ENCODE assay signal across 25 cellular contexts in the genomic region with DNA sequence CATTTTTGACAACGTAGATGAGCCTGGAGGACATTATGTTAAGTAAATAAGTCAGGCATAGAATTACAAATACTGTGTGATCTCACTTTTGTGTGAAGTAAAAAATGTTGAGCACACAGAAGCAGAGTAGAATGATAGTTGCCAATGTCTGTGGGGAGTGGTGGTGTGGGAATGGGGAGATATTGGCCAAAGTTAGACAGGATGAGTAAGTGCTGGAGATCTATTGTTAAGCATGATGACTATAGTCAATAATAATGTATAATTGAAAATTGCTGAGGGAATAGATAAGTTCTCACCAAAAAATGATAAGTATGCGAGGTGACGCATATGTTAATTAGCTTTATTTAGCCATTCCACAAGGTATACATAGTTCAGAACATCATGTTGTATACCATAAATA.
DNase-seq lines count a peak whose midpoint lies in the region; FAIRE-seq and TF ChIP-seq lines count a peak whose summit lies in the region.
"Had no signal": no experiment of that assay in that cellular context is flagged by ENCODE, and none has a peak within 500 bp of the region (broad histone marks: within the 10 kb centered on the region; RNA-seq: fewer than 3 reads in every experiment).

No MANE protein-coding gene starts in this region.

- no peaks in the 10 kb centered on the region for H3K27me3 ChIP-seq in GM23248 (replicated peaks; ENCODE audit: insufficient read depth)
- no peaks in the 10 kb centered on the region for H3K27me3 ChIP-seq in astrocyte (ENCODE audit: insufficient read depth, low read length)
- H3K27me3 ChIP-seq in left ventricle myocardium inferior (ENCODE audit: low read depth), result no peaks in the 10 kb centered on the region

- H3K4me3 ChIP-seq in GM23248 (peak overlapping the region; percentile 63), astrocyte (ENCODE audit: insufficient read depth, low read depth, low read length) (no peak overlapping the region), left ventricle myocardium inferior (peak overlapping the region; percentile 64)
- H3K4me3 ChIP-seq: lung had no signal

- peaks cover 45% of the 10 kb centered on the region for H3F3A ChIP-seq in GM23248 (ENCODE audit: insufficient read depth)

- H3K4me3 Mint-ChIP-seq in astrocyte (ENCODE audit: unreplicated experiment), result no peak overlapping the region
- H3K4me3 Mint-ChIP-seq: activated naive CD8-positive, alpha-beta T cell; CD4-positive, alpha-beta T cell; H9 had no signal

- peaks cover under 1% of the 10 kb centered on the region for H3K27me3 Mint-ChIP-seq in astrocyte (ENCODE audit: low read depth, unreplicated experiment)
- H3K27me3 Mint-ChIP-seq: brain had no signal

- H3K4me1 Mint-ChIP-seq in astrocyte (ENCODE audit: low read depth, unreplicated experiment), result peaks cover 16% of the 10 kb centered on the region

- H3K79me2 ChIP-seq in GM23248 (ENCODE audit: insufficient read depth) (peaks cover 23% of the 10 kb centered on the region), astrocyte (ENCODE audit: insufficient read depth, low read length) (peaks cover 8% of the 10 kb centered on the region)

- H3K36me3 Mint-ChIP-seq in astrocyte (ENCODE audit: low read depth, unreplicated experiment), result no peaks in the 10 kb centered on the region
- H3K36me3 Mint-ChIP-seq: activated naive CD8-positive, alpha-beta T cell; brain had no signal

- TF ChIP-seq CTCF in astrocyte (IDR thresholded peaks at IDR 0.05; ENCODE audit: insufficient read depth, low read depth, low read length) (no peak), left ventricle myocardium inferior (IDR thresholded peaks at IDR 0.05; ENCODE audit: borderline replicate concordance) (no peak)

- H3K9me3 Mint-ChIP-seq in astrocyte (ENCODE audit: unreplicated experiment), result no peaks in the 10 kb centered on the region
- H3K9me3 Mint-ChIP-seq: CD4-positive, alpha-beta T cell; H9 had no signal

- H3K36me3 ChIP-seq in GM23248 (ENCODE audit: low read depth), result no peaks in the 10 kb centered on the region
- no peaks in the 10 kb centered on the region for H3K36me3 ChIP-seq in astrocyte (ENCODE audit: insufficient read depth, low read length)
- no peaks in the 10 kb centered on the region for H3K36me3 ChIP-seq in left ventricle myocardium inferior

- DNase-seq in AG08395 (ENCODE audit: low spot score) (peak; percentile 45), GM23248 (peak; percentile 85), astrocyte (ENCODE audit: low read depth) (peak; percentile 92), left ventricle myocardium inferior (no peak), caudate nucleus (lab: John Stamatoyannopoulos, UW) (no peak), AML-193 (lab: John Stamatoyannopoulos, UW) (no peak), GOT3 (lab: John Stamatoyannopoulos, UW) (no peak), SKM-1 (lab: John Stamatoyannopoulos, UW; ENCODE audit: unreplicated experiment) (no peak)
- DNase-seq: activated CD4-positive, alpha-beta T cell treated with anti-CD3 and anti-CD28 coated beads for 48 hours; CD4-positive, alpha-beta T cell; DMS153; foreskin melanocyte; H9; hypothalamus; islet precursor cell; NCI-H1417; NCI-H2107; NK-92 treated with Interleukin-12 subunit alpha and Interleukin-12 subunit beta, amount 100 ng/mL, for 24 hours; occipital lobe had no signal

- intact Hi-C loops in left ventricle myocardium inferior (cut with micrococcal nuclease), result no loop called here

- peak overlapping the region; percentile 93 for H3K27ac ChIP-seq in GM23248
- H3K27ac ChIP-seq in astrocyte (ENCODE audit: low read depth, low read length), result peak overlapping the region; percentile 91
- peak overlapping the region; percentile 88 for H3K27ac ChIP-seq in left ventricle myocardium inferior (replicated peaks)
- no peak overlapping the region for H3K27ac ChIP-seq in caudate nucleus (ENCODE audit: low read depth, low read length)
- H3K27ac ChIP-seq: RWPE1 had no signal

- H2AFZ ChIP-seq in GM23248, result no peak overlapping the region
- no peak overlapping the region for H2AFZ ChIP-seq in astrocyte (ENCODE audit: low read depth, low read length)

- H3K27ac Mint-ChIP-seq in astrocyte (ENCODE audit: unreplicated experiment), result peak overlapping the region; percentile 16
- H3K27ac Mint-ChIP-seq: activated naive CD8-positive, alpha-beta T cell; CD4-positive, alpha-beta T cell; H9 had no signal

- H4K20me1 ChIP-seq in GM23248 (ENCODE audit: insufficient read depth) (no peaks in the 10 kb centered on the region), astrocyte (ENCODE audit: insufficient read depth, low read length) (no peaks in the 10 kb centered on the region)

- H3K9me3 ChIP-seq in GM23248 (ENCODE audit: low read depth) (no peaks in the 10 kb centered on the region), astrocyte (ENCODE audit: insufficient read depth, low read depth, low read length) (no peaks in the 10 kb centered on the region), left ventricle myocardium inferior (replicated peaks) (no peaks in the 10 kb centered on the region)

- H3K9ac ChIP-seq in GM23248 (peak overlapping the region; percentile 69), astrocyte (ENCODE audit: low read length) (no peak overlapping the region)

- WGBS in GM23248 (ENCODE audit: low coverage in 1 of 2, low lambda C conversion rate in 2 of 2, missing lambda C conversion rate in 2 of 2), 2 experiments, result 17 to 21% methylated on average over 3 of the region's 3 CpGs

- in situ Hi-C loops in GM23248 (cut with MboI), result no loop called here

- H3K4me2 ChIP-seq in GM23248 (ENCODE audit: unreplicated experiment), result peak overlapping the region; percentile 88
- H3K4me2 ChIP-seq in astrocyte (ENCODE audit: low read length), result peak overlapping the region; percentile 78

- H3K9me2 ChIP-seq in GM23248 (ENCODE audit: insufficient read depth), result no peaks in the 10 kb centered on the region

- H3K4me1 ChIP-seq in GM23248 (ENCODE audit: insufficient read depth) (peaks cover 44% of the 10 kb centered on the region), astrocyte (ENCODE audit: insufficient read depth, low read length) (peaks cover 15% of the 10 kb centered on the region), left ventricle myocardium inferior (no peaks in the 10 kb centered on the region)

- peak; percentile 83 for FAIRE-seq in astrocyte (lab: Jason Lieb, UNC)
- FAIRE-seq: endometrium, TTC549 had no signal

Comparison
In these comparisons a context has a peak if more than half of its experiments do, and no peak if none do; other contexts are left out.
1. DNase-seq: peak in AG08395 (single experiment), GM23248 (single experiment) and astrocyte (single experiment); none in left ventricle myocardium inferior (single experiment), caudate nucleus (0 of 61), AML-193 (0 of 2), GOT3 (single experiment) and SKM-1 (single experiment).